Comparison of ENCODE assay signal across 23 cellular contexts in the genomic region with DNA sequence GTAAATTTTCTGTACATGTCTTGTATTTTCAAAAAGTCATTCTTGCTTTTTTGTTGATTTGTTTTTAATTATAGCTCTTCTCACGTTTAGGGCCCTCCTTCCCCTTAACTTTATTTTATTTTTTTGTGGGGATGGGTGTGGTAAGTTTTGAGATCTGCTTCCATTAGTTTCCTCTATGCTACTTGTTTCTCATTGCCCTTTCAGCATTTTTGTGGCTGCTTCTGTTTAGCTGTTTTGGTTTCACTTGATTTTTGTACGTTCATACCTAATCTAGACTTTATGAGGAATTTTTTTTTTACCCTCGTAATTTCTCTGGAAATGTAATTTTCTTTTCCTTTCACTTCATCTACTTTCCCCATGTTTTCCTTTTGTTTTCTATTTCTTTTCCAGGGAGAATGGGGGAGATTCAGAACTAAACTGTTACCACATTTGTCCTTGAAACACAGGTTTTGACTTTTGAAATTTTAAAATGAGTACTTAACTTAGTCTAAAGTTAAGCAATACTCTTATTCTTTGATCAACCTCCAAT.
"Had no signal": no experiment of that assay in that cellular context is flagged by ENCODE, and none has a peak within 500 bp of the region (broad histone marks: within the 10 kb centered on the region; RNA-seq: fewer than 3 reads in every experiment).

No MANE protein-coding gene starts in this region.

- H3K27ac ChIP-seq: esophagus squamous epithelium, gastrocnemius medialis, lower lobe of right lung, neutrophil, pancreas, right lobe of liver, suprapubic skin, thyroid gland, vagina had no signal

- H3K27me3 ChIP-seq: esophagus squamous epithelium, neutrophil, pancreas, right lobe of liver, suprapubic skin, thyroid gland, vagina had no signal

- DNase-seq: cortex of kidney; effector memory CD8-positive, alpha-beta T cell; erythroblast; esophagus squamous epithelium; foreskin fibroblast; gastrocnemius medialis; head of caudate nucleus; left ventricle myocardium superior; lower lobe of right lung; naive thymus-derived CD8-positive, alpha-beta T cell; pancreas; right lobe of liver; small intestine; stimulated activated CD4-positive, alpha-beta T cell treated with anti-CD3 and anti-CD28 coated beads, Interleukin-1b, Interleukin-23, amount 100 ng/mL, for 48 hours; stimulated activated CD4-positive, alpha-beta T cell treated with anti-CD3 and anti-CD28 coated beads, Interleukin-4, amount 100 ng/mL, for 1 hour; stimulated activated CD8-positive, alpha-beta memory T cell treated with anti-CD3 and anti-CD28 coated beads, Interleukin-4, amount 100 ng/mL, for 48 hours; stimulated activated naive CD4-positive, alpha-beta T cell; stimulated activated naive CD8-positive, alpha-beta T cell treated with anti-CD3 and anti-CD28 coated beads, Interleukin-15, amount 100 ng/mL, for 72 hours; thyroid gland; trophoblast cell had no signal

- H3K4me1 ChIP-seq: esophagus squamous epithelium, gastrocnemius medialis, lower lobe of right lung, pancreas, right lobe of liver, suprapubic skin, thyroid gland, vagina had no signal

- H3K9me3 ChIP-seq: esophagus squamous epithelium, gastrocnemius medialis, lower lobe of right lung, neutrophil, pancreas, right lobe of liver, suprapubic skin, thyroid gland, vagina had no signal

- ATAC-seq: effector memory CD8-positive, alpha-beta T cell; gastrocnemius medialis; left ventricle myocardium superior; lower lobe of right lung; naive thymus-derived CD8-positive, alpha-beta T cell; pancreas; right lobe of liver; stimulated activated naive CD8-positive, alpha-beta T cell treated with anti-CD3 and anti-CD28 coated beads, Interleukin-15, amount 100 ng/mL, for 72 hours had no signal

- H3K4me3 ChIP-seq: esophagus squamous epithelium, gastrocnemius medialis, lower lobe of right lung, pancreas, right lobe of liver, suprapubic skin, thyroid gland, vagina had no signal

- H3K36me3 ChIP-seq: esophagus squamous epithelium, gastrocnemius medialis, lower lobe of right lung, neutrophil, pancreas, right lobe of liver, suprapubic skin, thyroid gland, vagina had no signal
